In genomic region chr14:34614638-34615037, GRCh38 we compare ENCODE assay signal across 25 cellular contexts. TPM values are rescaled to one million over a fixed set of nuclear protein-coding genes. Genes with fewer than 3 reads are reported as not detected.
DNase-seq lines count a peak whose midpoint lies in the region; ATAC-seq and TF ChIP-seq lines count a peak whose summit lies in the region.
"Had no signal": no experiment of that assay in that cellular context is flagged by ENCODE, and none has a peak within 500 bp of the region (broad histone marks: within the 10 kb centered on the region; RNA-seq: fewer than 3 reads in every experiment).

No MANE protein-coding gene starts in this region.

- no peak overlapping the region for H3K4me3 ChIP-seq in Panc1 (ENCODE audit: low read depth in 2 of 2, low read length in 2 of 2)
- H3K4me3 ChIP-seq: BLaER1 treated with 17β-estradiol and CSF1 and Interleukin-3, amounts not matched to agents 10 nM and 100 nM; pancreas; right lobe of liver; SK-N-MC; upper lobe of right lung had no signal

- POLR2A ChIA-PET in Panc1 (lab: Charles Lee): no interaction called here

- H3K27me3 ChIP-seq in Panc1 (ENCODE audit: control insufficient read depth, insufficient read depth, low read length): no peaks in the 10 kb centered on the region
- H3K27me3 ChIP-seq: BLaER1 treated with 17β-estradiol and CSF1 and Interleukin-3, amounts not matched to agents 10 nM and 100 nM; pancreas; right lobe of liver; upper lobe of right lung had no signal

- no peaks in the 10 kb centered on the region for H3K36me3 ChIP-seq in Panc1 (ENCODE audit: control insufficient read depth, insufficient read depth, low read length)
- H3K36me3 ChIP-seq: pancreas, right lobe of liver had no signal

- BruUV-seq in Panc1 (replicated peaks; lab: Mats Ljungman, UMichigan) (TSS peak; percentile 41), Calu3 (replicated peaks; lab: Mats Ljungman, UMichigan) (no TSS peak)

- DNase-seq in activated naive CD4-positive, alpha-beta T cell treated with anti-CD3 and anti-CD28 coated beads, Interleukin-2, amount 10 ng/mL, durations not matched to agents 7 days and 5 days: no peak
- no peak for DNase-seq in activated naive CD4-positive, alpha-beta T cell treated with anti-CD3 and anti-CD28 coated beads, Interleukin-2, amount 50 U/mL, for 16 hours
- DNase-seq in Panc1 (ENCODE audit: low read depth, low spot score) (no peak), glomerular visceral epithelial cell (ENCODE audit: extremely low spot score) (no peak), Calu3 (no peak)
- DNase-seq in central memory CD4-positive, alpha-beta T cell: peak; percentile 7
- DNase-seq: ACHN; activated CD4-positive, alpha-beta T cell treated with anti-CD3 and anti-CD28 coated beads, Interleukin-2, amount 50 U/mL, for 4 hours; amniotic stem cell; DMS 273 treated with DMSO at 0.1 percent for 48 hours; mammary epithelial cell; NCI-H1694 treated with DMSO at 0.1 percent for 48 hours; NCI-H526 treated with DMSO at 0.1 percent for 48 hours; pancreas; stimulated activated CD8-positive, alpha-beta memory T cell treated with anti-CD3 and anti-CD28 coated beads, Interleukin-4, amount 100 ng/mL, for 48 hours; upper lobe of right lung had no signal

- intact Hi-C loops in Panc1 (cut with micrococcal nuclease; ENCODE audit: unreplicated experiment) (no loop called here), Calu3 (cut with micrococcal nuclease; ENCODE audit: unreplicated experiment) (no loop called here)

- H3K27ac ChIP-seq in Panc1 (ENCODE audit: low read length): no peak overlapping the region
- H3K27ac ChIP-seq: pancreas, right lobe of liver, RWPE1, SK-N-MC, upper lobe of right lung had no signal

- no peaks in the 10 kb centered on the region for H3K9me3 Mint-ChIP-seq in activated naive CD4-positive, alpha-beta T cell treated with anti-CD3 and anti-CD28 coated beads, Interleukin-2, amount 10 ng/mL, durations not matched to agents 7 days and 5 days
- H3K9me3 Mint-ChIP-seq in stimulated activated memory B cell treated with anti-CD40 and anti-IgM and Interleukin-4, amounts not matched to agents 10 μg/mL and 1 μg/mL and 100 μg/mL, for 72 hours: no peaks in the 10 kb centered on the region
- no peaks in the 10 kb centered on the region for H3K9me3 Mint-ChIP-seq in Calu3 (ENCODE audit: low read depth, unreplicated experiment)
- H3K9me3 Mint-ChIP-seq: activated T-helper 1 cell treated with anti-CD3 and anti-CD28 coated beads, Interleukin-12 subunit alpha, Interleukin-12 subunit beta, Interleukin-2, Interleukin-4 antibody, amounts not matched to agents 30 ng/mL and 10 ng/mL and 1 ng/mL, durations not matched to agents 14 hours and 24 hours and 36 hours; dendritic cell treated with granulocyte-macrophage colony-stimulating factor and Interleukin-4, amounts not matched to agents 40 ng/mL and 50 ng/mL, for 4 days had no signal

- ATAC-seq in Panc1 (no peak), GM18520 (IDR thresholded peaks at IDR 0.05; ENCODE audit: unreplicated experiment) (no peak)
- ATAC-seq in stimulated activated memory B cell treated with anti-CD40 and anti-IgM and Interleukin-4, amounts not matched to agents 10 μg/mL and 1 μg/mL and 100 μg/mL, for 72 hours: no peak
- ATAC-seq: HCT116, pancreas, right lobe of liver, upper lobe of right lung had no signal

- TF ChIP-seq CTCF in Panc1 (IDR thresholded peaks at IDR 0.05) (no peak), Calu3 (IDR thresholded peaks at IDR 0.05; ENCODE audit: unreplicated experiment) (no peak)

- H3K4me1 Mint-ChIP-seq in activated naive CD4-positive, alpha-beta T cell treated with anti-CD3 and anti-CD28 coated beads, Interleukin-2, amount 10 ng/mL, durations not matched to agents 7 days and 5 days: peaks cover 13% of the 10 kb centered on the region
- peaks cover 10% of the 10 kb centered on the region for H3K4me1 Mint-ChIP-seq in stimulated activated memory B cell treated with anti-CD40 and anti-IgM and Interleukin-4, amounts not matched to agents 10 μg/mL and 1 μg/mL and 100 μg/mL, for 72 hours
- peaks cover 5% of the 10 kb centered on the region for H3K4me1 Mint-ChIP-seq in Calu3 (ENCODE audit: low read depth, unreplicated experiment)

- CTCF ChIA-PET in activated naive CD4-positive, alpha-beta T cell treated with anti-CD3 and anti-CD28 coated beads, Interleukin-2, amount 10 ng/mL, durations not matched to agents 7 days and 5 days (lab: Charles Lee): no interaction called here
- CTCF ChIA-PET in Panc1 (lab: Charles Lee): no interaction called here
- CTCF ChIA-PET in Calu3 (lab: Charles Lee): interaction anchor here (0.5 kb wide), 1 partner anchor 36 kb away, joined by 3 read pairs; no protein-coding TSS in a partner anchor

- peaks cover 22% of the 10 kb centered on the region for H3K36me3 Mint-ChIP-seq in activated naive CD4-positive, alpha-beta T cell treated with anti-CD3 and anti-CD28 coated beads, Interleukin-2, amount 10 ng/mL, durations not matched to agents 7 days and 5 days
- peaks cover 42% of the 10 kb centered on the region for H3K36me3 Mint-ChIP-seq in stimulated activated memory B cell treated with anti-CD40 and anti-IgM and Interleukin-4, amounts not matched to agents 10 μg/mL and 1 μg/mL and 100 μg/mL, for 72 hours
- peaks cover 13% of the 10 kb centered on the region for H3K36me3 Mint-ChIP-seq in Calu3 (ENCODE audit: insufficient read depth, unreplicated experiment)

- peak overlapping the region; percentile 14 for H3K27ac Mint-ChIP-seq in activated naive CD4-positive, alpha-beta T cell treated with anti-CD3 and anti-CD28 coated beads, Interleukin-2, amount 10 ng/mL, durations not matched to agents 7 days and 5 days
- H3K27ac Mint-ChIP-seq in stimulated activated memory B cell treated with anti-CD40 and anti-IgM and Interleukin-4, amounts not matched to agents 10 μg/mL and 1 μg/mL and 100 μg/mL, for 72 hours: peak overlapping the region; percentile 3
- H3K27ac Mint-ChIP-seq in Calu3 (ENCODE audit: unreplicated experiment): no peak overlapping the region
- H3K27ac Mint-ChIP-seq: activated T-helper 1 cell treated with anti-CD3 and anti-CD28 coated beads, Interleukin-12 subunit alpha, Interleukin-12 subunit beta, Interleukin-2, Interleukin-4 antibody, amounts not matched to agents 30 ng/mL and 10 ng/mL and 1 ng/mL, durations not matched to agents 14 hours and 24 hours and 36 hours; dendritic cell treated with granulocyte-macrophage colony-stimulating factor and Interleukin-4, amounts not matched to agents 40 ng/mL and 50 ng/mL, for 4 days had no signal

- no peaks in the 10 kb centered on the region for H3K27me3 Mint-ChIP-seq in activated naive CD4-positive, alpha-beta T cell treated with anti-CD3 and anti-CD28 coated beads, Interleukin-2, amount 10 ng/mL, durations not matched to agents 7 days and 5 days
- no peaks in the 10 kb centered on the region for H3K27me3 Mint-ChIP-seq in stimulated activated memory B cell treated with anti-CD40 and anti-IgM and Interleukin-4, amounts not matched to agents 10 μg/mL and 1 μg/mL and 100 μg/mL, for 72 hours
- H3K27me3 Mint-ChIP-seq in Calu3 (ENCODE audit: unreplicated experiment): no peaks in the 10 kb centered on the region
- H3K27me3 Mint-ChIP-seq: dendritic cell treated with granulocyte-macrophage colony-stimulating factor and Interleukin-4, amounts not matched to agents 40 ng/mL and 50 ng/mL, for 4 days had no signal

- H3K4me3 Mint-ChIP-seq in activated naive CD4-positive, alpha-beta T cell treated with anti-CD3 and anti-CD28 coated beads, Interleukin-2, amount 10 ng/mL, durations not matched to agents 7 days and 5 days: no peak overlapping the region
- no peak overlapping the region for H3K4me3 Mint-ChIP-seq in stimulated activated memory B cell treated with anti-CD40 and anti-IgM and Interleukin-4, amounts not matched to agents 10 μg/mL and 1 μg/mL and 100 μg/mL, for 72 hours
- H3K4me3 Mint-ChIP-seq in Calu3 (ENCODE audit: low read depth, unreplicated experiment): no peak overlapping the region
- H3K4me3 Mint-ChIP-seq: activated T-helper 1 cell treated with anti-CD3 and anti-CD28 coated beads, Interleukin-12 subunit alpha, Interleukin-12 subunit beta, Interleukin-2, Interleukin-4 antibody, amounts not matched to agents 30 ng/mL and 10 ng/mL and 1 ng/mL, durations not matched to agents 14 hours and 24 hours and 36 hours; dendritic cell treated with granulocyte-macrophage colony-stimulating factor and Interleukin-4, amounts not matched to agents 40 ng/mL and 50 ng/mL, for 4 days had no signal

- H3K9me3 ChIP-seq in Panc1 (ENCODE audit: control insufficient read depth, insufficient read depth, low read depth, low read length): no peaks in the 10 kb centered on the region
- H3K9me3 ChIP-seq: BLaER1 treated with 17β-estradiol and CSF1 and Interleukin-3, amounts not matched to agents 10 nM and 100 nM; pancreas; right lobe of liver; upper lobe of right lung had no signal

- H3K4me1 ChIP-seq in Panc1 (ENCODE audit: control insufficient read depth, insufficient read depth, low read length): no peaks in the 10 kb centered on the region
- H3K4me1 ChIP-seq: pancreas, right lobe of liver, upper lobe of right lung had no signal

- in situ Hi-C loops in Panc1 (cut with HindIII; ENCODE audit: low pct_unique_long_range_greater_than_20kb, low sequenced_read_pairs): no loop called here

RNA-seq across cellular contexts. Expression of gene SNX6, which starts 15.3 kb away (rescaled TPM):
- total RNA-seq in Panc1 (2021; ENCODE audit: unreplicated experiment) (50.9 TPM), Calu3 (2022) (59.2 and 64.1 TPM in 2 replicates)
- polyA plus RNA-seq in Panc1 (2012; ENCODE audit: insufficient read length): 31.9 TPM
